30 cellular contexts compared by ENCODE assay signal in genomic region chr2:28344756-28345291, GRCh38. TPM values are rescaled to one million over a fixed set of nuclear protein-coding genes. Genes with fewer than 3 reads are reported as not detected.
DNase-seq lines count a peak whose midpoint lies in the region; ATAC-seq, FAIRE-seq and TF ChIP-seq lines count a peak whose summit lies in the region.
"Had no signal": no experiment of that assay in that cellular context is flagged by ENCODE, and none has a peak within 500 bp of the region (broad histone marks: within the 10 kb centered on the region; RNA-seq: fewer than 3 reads in every experiment).

No MANE protein-coding gene starts in this region.

- POLR2A ChIA-PET in IMR-90 (lab: Charles Lee; ENCODE audit: unreplicated experiment) (no interaction called here), HepG2 (lab: Yijun Ruan, JAX) (no interaction called here)

- H2BK5ac ChIP-seq in IMR-90 (ENCODE audit: low read depth, low read length, poor library complexity, severe bottlenecking): no peak overlapping the region

- H3K4me3 Mint-ChIP-seq in T-helper 17 cell: no peak overlapping the region
- no peak overlapping the region for H3K4me3 Mint-ChIP-seq in activated T-cell treated with anti-CD3 and anti-CD28 coated beads, Interleukin-2, amount 50 U/mL, for 24 hours
- H3K4me3 Mint-ChIP-seq: activated CD4-positive, alpha-beta T cell treated with anti-CD3 and anti-CD28 coated beads, Interleukin-2, amount 10 ng/mL, durations not matched to agents 24 days and 14 days; activated naive CD4-positive, alpha-beta T cell treated with anti-CD3 and anti-CD28 coated beads, Interleukin-2, amount 10 ng/mL, durations not matched to agents 7 days and 5 days; activated T-cell treated with anti-CD3 and anti-CD28 coated beads, Interleukin-2, amount 50 U/mL, for 72 hours; naive B cell had no signal

- 0 out of 2 replicates have a peak overlapping the region, but pooled peaks have one; percentile 5 for H2BK20ac ChIP-seq in IMR-90 (ENCODE audit: low read depth, low read length)

- DNase-seq in IMR-90: no peak
- no peak for DNase-seq in T-helper 17 cell
- DNase-seq in HepG2 (ENCODE audit: low spot score): no peak
- DNase-seq in activated T-cell treated with anti-CD3 and anti-CD28 coated beads, Interleukin-2, amount 50 U/mL, for 24 hours: no peak
- DNase-seq: activated CD4-positive, alpha-beta T cell treated with anti-CD3 and anti-CD28 coated beads, Interleukin-2, amount 10 ng/mL, durations not matched to agents 24 days and 14 days; activated naive CD4-positive, alpha-beta T cell treated with anti-CD3 and anti-CD28 coated beads, Interleukin-2, amount 10 ng/mL, durations not matched to agents 7 days and 5 days; activated T-cell treated with anti-CD3 and anti-CD28 coated beads, Interleukin-2, amount 50 U/mL, for 72 hours; Caco-2; colonic mucosa; DND-41; effector memory CD4-positive, alpha-beta T cell; erythroblast; KBM-7; naive B cell; NCI-H2081; NCI-H226; nucleus accumbens; stimulated activated CD8-positive, alpha-beta memory T cell treated with anti-CD3 and anti-CD28 coated beads, Interleukin-4, amount 100 ng/mL, for 48 hours; stomach; T-helper 9 cell had no signal

- peak overlapping the region; percentile 69; the same call in 1 of the 3 replicates for H2BK15ac ChIP-seq in IMR-90 (ENCODE audit: low read depth, low read length)

- H3K9me3 ChIP-seq in IMR-90 (ENCODE audit: control insufficient read depth, insufficient read depth, low read length) (no peaks in the 10 kb centered on the region), T-helper 17 cell (ENCODE audit: control insufficient read depth, low read length, poor library complexity, severe bottlenecking) (no peaks in the 10 kb centered on the region), HepG2 (ENCODE audit: low read length) (no peaks in the 10 kb centered on the region), skeletal muscle tissue (ENCODE audit: control insufficient read depth in 3 of 3, low read length in 3 of 3) (no peaks in the 10 kb centered on the region)
- H3K9me3 ChIP-seq: BLaER1 treated with 17β-estradiol and CSF1 and Interleukin-3, amounts not matched to agents 10 nM and 100 nM; breast epithelium; Caco-2; colonic mucosa; heart left ventricle; stomach; tibial nerve had no signal

- in situ Hi-C loops in IMR-90 (cut with MboI; ENCODE audit: low sequenced_read_pairs): no loop called here
- in situ Hi-C loops in HepG2 (cut with HindIII; ENCODE audit: extremely low pct_ligation_motif_present, low pct_unique_long_range_greater_than_20kb): no loop called here

- TF ChIP-seq RAD21 in IMR-90 (IDR thresholded peaks at IDR 0.05; ENCODE audit: low read length) (no peak), HepG2 (CRISPR knock-in tag; IDR thresholded peaks at IDR 0.05) (no peak)

- H3K9me1 ChIP-seq in IMR-90 (ENCODE audit: insufficient read depth, low read length): peaks cover 13% of the 10 kb centered on the region; the same call in 1 of the 2 replicates

- H2AFZ ChIP-seq in IMR-90 (replicated peaks; ENCODE audit: low read length, poor library complexity) (no peak overlapping the region), HepG2 (ENCODE audit: low read length) (no peak overlapping the region)

- H3K4me1 Mint-ChIP-seq in T-helper 17 cell: peaks cover 27% of the 10 kb centered on the region
- peaks cover 26% of the 10 kb centered on the region for H3K4me1 Mint-ChIP-seq in activated T-cell treated with anti-CD3 and anti-CD28 coated beads, Interleukin-2, amount 50 U/mL, for 24 hours (ENCODE audit: low read depth)
- H3K4me1 Mint-ChIP-seq: naive B cell had no signal

- no peaks in the 10 kb centered on the region for H3K36me3 Mint-ChIP-seq in T-helper 17 cell (ENCODE audit: low read depth)
- no peaks in the 10 kb centered on the region for H3K36me3 Mint-ChIP-seq in activated T-cell treated with anti-CD3 and anti-CD28 coated beads, Interleukin-2, amount 50 U/mL, for 24 hours (ENCODE audit: low read depth)

- no peaks in the 10 kb centered on the region for H3K36me3 ChIP-seq in IMR-90 (ENCODE audit: control insufficient read depth, insufficient read depth, low read length)
- H3K36me3 ChIP-seq in HepG2 (replicated peaks in 1 of 2; ENCODE audit: control insufficient read depth in 1 of 2, insufficient read depth in 2 of 2, low read length in 2 of 2): no peaks in the 10 kb centered on the region
- H3K36me3 ChIP-seq in skeletal muscle tissue (ENCODE audit: control insufficient read depth in 3 of 3, insufficient read depth in 3 of 3, low read length in 3 of 3): no peaks in the 10 kb centered on the region
- H3K36me3 ChIP-seq: breast epithelium, colonic mucosa, heart left ventricle, stomach, tibial nerve had no signal

- H4K20me1 ChIP-seq in IMR-90 (ENCODE audit: insufficient read depth, low read length) (no peaks in the 10 kb centered on the region), HepG2 (ENCODE audit: insufficient read depth, low read length) (no peaks in the 10 kb centered on the region)
- H4K20me1 ChIP-seq: BLaER1 treated with 17β-estradiol and CSF1 and Interleukin-3, amounts not matched to agents 10 nM and 100 nM had no signal

- H3K4me2 ChIP-seq in IMR-90 (ENCODE audit: low read depth, low read length) (no peak overlapping the region), HepG2 (ENCODE audit: low read depth, low read length) (no peak overlapping the region)

- H2BK120ac ChIP-seq in IMR-90 (ENCODE audit: low read depth, low read length): peak overlapping the region; percentile 3

- ATAC-seq in IMR-90 (ENCODE audit: low read depth) (no peak), T-helper 17 cell (no peak), HepG2 (peak; percentile 13), GM18498 (IDR thresholded peaks at IDR 0.05; ENCODE audit: unreplicated experiment) (no peak), GM18861 (IDR thresholded peaks at IDR 0.05; ENCODE audit: unreplicated experiment) (no peak)
- ATAC-seq: activated T-cell treated with anti-CD3 and anti-CD28 coated beads, Interleukin-2, amount 50 U/mL, for 72 hours; HCT116; heart left ventricle had no signal

- no peaks in the 10 kb centered on the region for H3K79me1 ChIP-seq in IMR-90 (ENCODE audit: low read depth in 1 of 2, low read length in 2 of 2)

- H3K27me3 Mint-ChIP-seq in T-helper 17 cell: no peaks in the 10 kb centered on the region
- no peaks in the 10 kb centered on the region for H3K27me3 Mint-ChIP-seq in activated T-cell treated with anti-CD3 and anti-CD28 coated beads, Interleukin-2, amount 50 U/mL, for 24 hours
- H3K27me3 Mint-ChIP-seq: activated CD4-positive, alpha-beta T cell treated with anti-CD3 and anti-CD28 coated beads, Interleukin-2, amount 10 ng/mL, durations not matched to agents 24 days and 14 days had no signal

- no peaks in the 10 kb centered on the region for H3K79me2 ChIP-seq in HepG2 (ENCODE audit: insufficient read depth, low read length)

- no peaks in the 10 kb centered on the region for H3K9me3 Mint-ChIP-seq in activated T-cell treated with anti-CD3 and anti-CD28 coated beads, Interleukin-2, amount 50 U/mL, for 24 hours
- H3K9me3 Mint-ChIP-seq: activated CD4-positive, alpha-beta T cell treated with anti-CD3 and anti-CD28 coated beads, Interleukin-2, amount 10 ng/mL, durations not matched to agents 24 days and 14 days; activated naive CD4-positive, alpha-beta T cell treated with anti-CD3 and anti-CD28 coated beads, Interleukin-2, amount 10 ng/mL, durations not matched to agents 7 days and 5 days; activated T-cell treated with anti-CD3 and anti-CD28 coated beads, Interleukin-2, amount 50 U/mL, for 72 hours; naive B cell had no signal

- CTCF ChIA-PET in IMR-90 (lab: Yijun Ruan, JAX) (no interaction called here), HepG2 (lab: Yijun Ruan, JAX; ENCODE audit: low intra/inter-chr PET ratio, low total read pairs) (no interaction called here)

- H3K27ac ChIP-seq in IMR-90 (ENCODE audit: insufficient read depth, low read length) (no peak overlapping the region), HepG2 (ENCODE audit: extremely low read length, insufficient read depth, low read length) (no peak overlapping the region), skeletal muscle tissue (ENCODE audit: low read depth, low read length) (peak overlapping the region; percentile 38)
- H3K27ac ChIP-seq: BLaER1 treated with 17β-estradiol and CSF1 and Interleukin-3, amounts not matched to agents 10 nM and 100 nM; colonic mucosa; heart left ventricle; VCaP had no signal

- BruUV-seq in IMR-90 (replicated peaks; lab: Mats Ljungman, UMichigan) (no TSS peak), HepG2 (replicated peaks; lab: Mats Ljungman, UMichigan) (no TSS peak)

- H3K14ac ChIP-seq in IMR-90 (replicated peaks; ENCODE audit: low read depth, low read length): no peak overlapping the region

- H4K91ac ChIP-seq in IMR-90 (ENCODE audit: insufficient read depth, low read depth, low read length): no peak overlapping the region; the same call in 1 of the 2 replicates

- no peak overlapping the region for H3K56ac ChIP-seq in IMR-90 (ENCODE audit: extremely low read depth, insufficient read depth, low read length)

- dilution Hi-C loops in IMR-90 (cut with HindIII; ENCODE audit: low sequenced_read_pairs, unreplicated experiment): no loop called here

- H3K4ac ChIP-seq in IMR-90 (ENCODE audit: low read depth, low read length): peak overlapping the region; percentile 27

- TF ChIP-seq CTCF in IMR-90 (conservative IDR thresholded peaks at IDR 0.05; ENCODE audit: low read depth, low read length) (no peak), HepG2 (CRISPR knock-in tag; IDR thresholded peaks at IDR 0.05) (no peak)

- TF ChIP-seq EP300 in HepG2 (IDR thresholded peaks at IDR 0.05; ENCODE audit: low read depth in 2 of 2, low read length in 2 of 2): no peak
- no peak for TF ChIP-seq EP300 in HepG2 (CRISPR knock-in tag; IDR thresholded peaks at IDR 0.05; ENCODE audit: borderline replicate concordance)

- H3K9ac ChIP-seq in IMR-90 (ENCODE audit: low read depth, low read length): no peak overlapping the region
- H3K9ac ChIP-seq in HepG2 (ENCODE audit: insufficient read depth, low read depth, low read length): no peak overlapping the region
- peak overlapping the region in 1 of 3 donors; percentile 40 for H3K9ac ChIP-seq in skeletal muscle tissue (ENCODE audit: low read depth in 1 of 3, low read length in 3 of 3)
- H3K9ac ChIP-seq: BLaER1 treated with 17β-estradiol and CSF1 and Interleukin-3, amounts not matched to agents 10 nM and 100 nM had no signal

- H3K27me3 ChIP-seq in IMR-90 (ENCODE audit: control insufficient read depth, insufficient read depth, low read length) (no peaks in the 10 kb centered on the region), HepG2 (ENCODE audit: control insufficient read depth in 1 of 2, insufficient read depth in 2 of 2, low read length in 2 of 2) (peaks cover 5 to 7% of the 10 kb centered on the region in 2 experiments; a peak in 2 of 5 replicates), skeletal muscle tissue (ENCODE audit: control insufficient read depth in 3 of 3, insufficient read depth in 3 of 3, low read length in 3 of 3) (no peaks in the 10 kb centered on the region)
- H3K27me3 ChIP-seq: BLaER1 treated with 17β-estradiol and CSF1 and Interleukin-3, amounts not matched to agents 10 nM and 100 nM; breast epithelium; colonic mucosa; heart left ventricle; stomach; tibial nerve had no signal

- intact Hi-C loops in IMR-90 (cut with micrococcal nuclease): no loop called here
- intact Hi-C loops in HepG2 (cut with micrococcal nuclease; ENCODE audit: unreplicated experiment): no loop called here

- H3K27ac Mint-ChIP-seq in T-helper 17 cell: peak overlapping the region; percentile 85
- H3K27ac Mint-ChIP-seq in activated T-cell treated with anti-CD3 and anti-CD28 coated beads, Interleukin-2, amount 50 U/mL, for 24 hours: no peak overlapping the region
- H3K27ac Mint-ChIP-seq: activated CD4-positive, alpha-beta T cell treated with anti-CD3 and anti-CD28 coated beads, Interleukin-2, amount 10 ng/mL, durations not matched to agents 24 days and 14 days; activated naive CD4-positive, alpha-beta T cell treated with anti-CD3 and anti-CD28 coated beads, Interleukin-2, amount 10 ng/mL, durations not matched to agents 7 days and 5 days had no signal

- H3K18ac ChIP-seq in IMR-90 (ENCODE audit: low read depth, low read length): no peak overlapping the region; the same call in 1 of the 2 replicates

- H4K8ac ChIP-seq in IMR-90 (ENCODE audit: low read depth in 2 of 2, low read length in 2 of 2): no peak overlapping the region

- no peak for FAIRE-seq in HepG2 (lab: Jason Lieb, UNC)

- H2AK9ac ChIP-seq in IMR-90 (replicated peaks; ENCODE audit: low read depth, low read length, poor library complexity): no peak overlapping the region

- 89% methylated on average over 14 of the region's 26 CpGs; no CpG with 5 or more reads in 1 of the 2 experiments for WGBS in IMR-90 (ENCODE audit: extremely low coverage in 2 of 2, insufficient read length in 1 of 2), 2 experiments
- 64% methylated on average over 24 of the region's 26 CpGs for WGBS in HepG2 (ENCODE audit: low lambda C conversion rate)

- H3K4me1 ChIP-seq in IMR-90 (ENCODE audit: control insufficient read depth, insufficient read depth, low read length): peaks cover 19% of the 10 kb centered on the region
- peaks cover 34% of the 10 kb centered on the region for H3K4me1 ChIP-seq in HepG2 (ENCODE audit: insufficient read depth, low read length)
- H3K4me1 ChIP-seq in skeletal muscle tissue (ENCODE audit: control insufficient read depth in 3 of 3, insufficient read depth in 3 of 3, low read length in 3 of 3): peaks cover 42 to 72% (median 61%) of the 10 kb centered on the region in 3 donors
- H3K4me1 ChIP-seq: breast epithelium, colonic mucosa had no signal

- no peak for TF ChIP-seq POLR2A in IMR-90 (IDR thresholded peaks at IDR 0.05; ENCODE audit: low read depth, low read length)
- TF ChIP-seq POLR2A in HepG2 (IDR thresholded peaks at IDR 0.05; ENCODE audit: insufficient read depth in 1 of 2, low read depth in 2 of 2, low read length in 2 of 2): no peak

- no peak overlapping the region for H3K23ac ChIP-seq in IMR-90 (ENCODE audit: low read depth, low read length)

- no peak overlapping the region for H4K5ac ChIP-seq in IMR-90 (ENCODE audit: low read depth, low read length)

- no peak overlapping the region for H3K4me3 ChIP-seq in IMR-90 (ENCODE audit: insufficient read depth, low read depth, low read length)
- H3K4me3 ChIP-seq in HepG2 (replicated peaks in 1 of 3; ENCODE audit: insufficient read depth in 1 of 3, low read depth in 2 of 3, low read length in 3 of 3): no peak overlapping the region
- H3K4me3 ChIP-seq in skeletal muscle tissue (ENCODE audit: low read length in 3 of 3): peak overlapping the region in 1 of 3 donors; percentile 22
- H3K4me3 ChIP-seq: BLaER1 treated with 17β-estradiol and CSF1 and Interleukin-3, amounts not matched to agents 10 nM and 100 nM; breast epithelium; colonic mucosa; heart left ventricle; skin epidermis; stomach; tibial nerve had no signal

- H2AK5ac ChIP-seq in IMR-90 (ENCODE audit: low read depth, low read length): peak overlapping the region; percentile 23; the same call in 1 of the 2 replicates

RNA-seq across cellular contexts. Expression of gene FOSL2, which starts 47.8 kb away (rescaled TPM):
- total RNA-seq in IMR-90 (2012; rRNA removed): 31.4 and 32.2 TPM in 2 replicates
- polyA plus RNA-seq in IMR-90 (2012; rRNA removed): 46.3 and 51.1 TPM in 2 replicates
- 52.1 and 52.3 TPM in 2 replicates for polyA plus RNA-seq in IMR-90 (2012; cell fraction: cytosol; rRNA removed)
- 91.1 and 119 TPM in 2 replicates for polyA plus RNA-seq in IMR-90 (2012; cell fraction: nucleus; rRNA removed; ENCODE audit: low replicate concordance)
- 100 to 1,000 TPM; 114 to 153 TPM for total RNA-seq in T-helper 17 cell
- total RNA-seq in HepG2 (2016; rRNA removed; fragmentation: Illumina TruSeq; extraction: Trizol): 2.3 and 3.4 TPM in 2 replicates
- 0.53 and 0.61 TPM in 2 replicates for total RNA-seq in HepG2 (2016; cell fraction: cytosol; rRNA removed; fragmentation: Illumina TruSeq; extraction: Trizol; ENCODE audit: low read depth)
- total RNA-seq in HepG2 (2016; cell fraction: insoluble cytoplasmic fraction; rRNA removed; fragmentation: Illumina TruSeq; extraction: Trizol): 2.2 and 4.1 TPM in 2 replicates
- total RNA-seq in HepG2 (2016; cell fraction: membrane; rRNA removed; fragmentation: Illumina TruSeq; extraction: Trizol): 1.3 and 1.4 TPM in 2 replicates
- total RNA-seq in HepG2 (2016; cell fraction: nucleus; rRNA removed; fragmentation: Illumina TruSeq; extraction: Trizol): 3.7 and 5.1 TPM in 2 replicates
- 18.1 and 20.1 TPM in 2 replicates for polyA plus RNA-seq in HepG2 (2011; rRNA removed)
- polyA plus RNA-seq in HepG2 (2011; cell fraction: cytosol; rRNA removed): 10.9 and 11.2 TPM in 2 replicates
- polyA plus RNA-seq in HepG2 (2011; cell fraction: nucleus; rRNA removed): 37.0 and 47.3 TPM in 2 replicates
- polyA plus RNA-seq in HepG2 (2012): 25.1 and 31.2 TPM in 2 replicates
- 0.21 and 0.26 TPM in 2 replicates for polyA plus RNA-seq in HepG2 (2016; cell fraction: cytosol; fragmentation: Illumina TruSeq; extraction: Trizol; ENCODE audit: low read depth)
- 2.0 and 2.4 TPM in 2 replicates for polyA plus RNA-seq in HepG2 (2016; cell fraction: insoluble cytoplasmic fraction; fragmentation: Illumina TruSeq; extraction: Trizol; ENCODE audit: low read depth)
- 0.46 and 0.51 TPM in 2 replicates for polyA plus RNA-seq in HepG2 (2016; cell fraction: membrane; fragmentation: Illumina TruSeq; extraction: Trizol; ENCODE audit: low read depth)
- 3.9 and 4.9 TPM in 2 replicates for polyA plus RNA-seq in HepG2 (2016; cell fraction: nucleus; fragmentation: Illumina TruSeq; extraction: Trizol; ENCODE audit: insufficient read depth, low read depth)
- 62.9 and 84.8 TPM in 2 replicates for polyA minus RNA-seq in HepG2 (2011; rRNA and poly(A)+ RNA removed; ENCODE audit: low replicate concordance)
- 27.1 and 28.7 TPM in 2 replicates for polyA minus RNA-seq in HepG2 (2011; cell fraction: cytosol; rRNA and poly(A)+ RNA removed)
- 47.9 and 53.6 TPM in 2 replicates for polyA minus RNA-seq in HepG2 (2011; cell fraction: nucleus; rRNA and poly(A)+ RNA removed)
- 10.4 TPM for total RNA-seq in skeletal muscle tissue
